Comparison of ENCODE assay signal across 11 cellular contexts in the genomic region with DNA sequence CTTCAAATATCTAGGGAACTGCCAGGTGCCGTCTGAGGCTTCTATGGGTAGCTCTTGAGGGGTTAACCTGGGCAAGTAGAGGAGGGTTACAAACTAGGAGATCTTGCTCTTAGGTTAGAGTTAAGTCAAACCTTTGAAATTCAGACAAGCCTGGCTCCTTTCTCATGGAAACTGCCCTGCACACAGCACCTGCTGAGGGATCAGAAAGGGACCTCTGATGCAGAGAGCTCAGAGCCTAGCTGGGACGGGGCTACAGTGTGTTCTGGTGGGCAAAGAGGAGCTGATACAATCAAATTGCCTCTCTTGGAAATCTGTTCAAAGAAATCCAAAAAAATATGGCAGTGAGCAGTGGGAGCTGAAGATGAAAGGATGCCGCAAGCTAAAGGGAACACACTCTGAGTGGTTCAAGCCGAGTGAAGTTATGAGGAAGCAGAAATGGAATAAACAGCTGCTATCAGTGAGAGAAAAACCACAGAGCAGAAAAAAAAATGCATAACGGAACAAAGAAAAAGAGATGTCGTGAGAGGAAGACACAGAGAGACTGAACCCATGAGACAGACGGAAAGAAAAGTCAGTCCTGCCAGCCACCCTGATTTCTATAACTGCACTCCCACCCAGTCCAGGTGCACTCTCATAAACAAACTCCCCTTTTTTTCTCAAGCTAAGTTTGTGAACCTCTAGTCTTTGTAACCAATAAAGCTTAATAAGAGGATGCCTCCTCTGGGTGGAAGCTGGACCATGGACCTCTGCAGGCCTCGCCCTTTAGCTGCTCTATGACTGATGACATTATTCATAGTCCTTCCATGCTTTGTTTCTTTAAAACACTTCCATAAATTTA. TPM values are rescaled to one million over a fixed set of nuclear protein-coding genes. Genes with fewer than 3 reads are reported as not detected.
DNase-seq lines count a peak whose midpoint lies in the region; ATAC-seq and TF ChIP-seq lines count a peak whose summit lies in the region.
"Had no signal": no experiment of that assay in that cellular context is flagged by ENCODE, and none has a peak within 500 bp of the region (broad histone marks: within the 10 kb centered on the region; RNA-seq: fewer than 3 reads in every experiment).

No MANE protein-coding gene starts in this region.

- peak; percentile 61 for DNase-seq in GDM1 (lab: John Stamatoyannopoulos, UW)
- no peak for DNase-seq in activated B cell treated with CpG ODN at 0.5 μM for 24 hours
- DNase-seq in left colon, result no peak
- no peak for DNase-seq in G401 (ENCODE audit: low spot score)
- no peak for DNase-seq in DMS153 treated with DMSO at 0.1 percent for 48 hours (lab: John Stamatoyannopoulos, UW; ENCODE audit: unreplicated experiment)
- no peak for DNase-seq in caudate nucleus (lab: John Stamatoyannopoulos, UW)
- no peak for DNase-seq in T1000 (lab: John Stamatoyannopoulos, UW)
- DNase-seq: aorta, EL, Karpas-422 had no signal

- in situ Hi-C loops in G401 (cut with HindIII; ENCODE audit: low sequenced_read_pairs), result no loop called here

- no peaks in the 10 kb centered on the region for H3K9me3 Mint-ChIP-seq in activated B cell treated with CpG ODN at 0.5 μM for 24 hours

- TF ChIP-seq CTCF in activated B cell treated with CpG ODN at 0.5 μM for 24 hours (IDR thresholded peaks at IDR 0.05), result no peak

- POLR2A ChIA-PET in activated B cell treated with CpG ODN at 0.5 μM for 24 hours (lab: Charles Lee), result interaction anchor here (0.5 to 1.6 kb wide), 4 partner anchors 13 to 1501 kb away, joined by 3 to 9 read pairs (median 4); partner anchors contain the start of gene PAFAH2

- CTCF ChIA-PET in activated B cell treated with CpG ODN at 0.5 μM for 24 hours (lab: Charles Lee), result interaction anchor here (0.9 to 1.7 kb wide), 3 partner anchors 26 to 75 kb away, joined by 3 to 7 read pairs (median 4); partner anchors contain the start of gene PAFAH2

- H3K27ac ChIP-seq in caudate nucleus (ENCODE audit: low read depth, low read length), result no peak overlapping the region

- peak overlapping the region; percentile 26 for H3K4me3 Mint-ChIP-seq in activated B cell treated with CpG ODN at 0.5 μM for 24 hours

- intact Hi-C loops in activated B cell treated with CpG ODN at 0.5 μM for 24 hours (cut with micrococcal nuclease), result loop anchor here (1.0 kb wide), 1 partner anchor 76 kb away; no protein-coding TSS in a partner anchor
- intact Hi-C loops in left colon (cut with DNase I, micrococcal nuclease), result no loop called here

- H3K36me3 Mint-ChIP-seq in activated B cell treated with CpG ODN at 0.5 μM for 24 hours (ENCODE audit: low read depth), result peaks cover 62% of the 10 kb centered on the region

- H3K4me1 Mint-ChIP-seq in activated B cell treated with CpG ODN at 0.5 μM for 24 hours, result peaks cover 17% of the 10 kb centered on the region

- ATAC-seq in HG03135 (IDR thresholded peaks at IDR 0.05; ENCODE audit: unreplicated experiment) (peak; percentile 63), activated B cell treated with CpG ODN at 0.5 μM for 24 hours (ENCODE audit: low read depth) (peak; percentile 82), left colon (peak; percentile 94)

- no peaks in the 10 kb centered on the region for H3K27me3 Mint-ChIP-seq in activated B cell treated with CpG ODN at 0.5 μM for 24 hours

- H3K27ac Mint-ChIP-seq in activated B cell treated with CpG ODN at 0.5 μM for 24 hours, result peak overlapping the region; percentile 84

RNA-seq across cellular contexts. Expression of gene PAFAH2, which starts 26.6 kb away (rescaled TPM):
- 5.4 and 9.2 TPM in 2 replicates for total RNA-seq in activated B cell treated with CpG ODN at 0.5 μM for 24 hours
- total RNA-seq in left colon, result 10 to 100 TPM; 49.2 to 51.9 TPM
- total RNA-seq in G401 (2014; rRNA removed; shearing (Covaris generic)), result 6.5 and 9.2 TPM in 2 replicates

RNA-seq across cellular contexts. Expression of gene EXTL1, which starts 50.3 kb away (rescaled TPM):
- total RNA-seq in activated B cell treated with CpG ODN at 0.5 μM for 24 hours (not detected in 2 replicates), left colon (under 1 TPM in 1 of 2 donors, not detected in 1; 0.11 TPM)
- total RNA-seq in G401 (2014; rRNA removed; shearing (Covaris generic)), result 88.2 and 101 TPM in 2 replicates

Comparison
In these comparisons a context has a peak if more than half of its experiments do, and no peak if none do; other contexts are left out.
1. RNA of gene EXTL1, which starts 50.3 kb away (total RNA-seq): 88.2 to 101 TPM in G401; 0.11 TPM in left colon and not detected in activated B cell treated with CpG ODN at 0.5 μM for 24 hours; every median in the first group is over 10 times any median in the second.
2. Peak in every context shown above with its lines, with median percentiles within 50 percentile points of each other: ATAC-seq.